ENCODE assay signal across 16 cellular contexts in genomic region chr1:209613351-209614150, GRCh38. TPM values are rescaled to one million over a fixed set of nuclear protein-coding genes. Genes with fewer than 3 reads are reported as not detected.
DNase-seq lines count a peak whose midpoint lies in the region; ATAC-seq and TF ChIP-seq lines count a peak whose summit lies in the region.
"Had no signal": no experiment of that assay in that cellular context is flagged by ENCODE, and none has a peak within 500 bp of the region (broad histone marks: within the 10 kb centered on the region; RNA-seq: fewer than 3 reads in every experiment).

No MANE protein-coding gene starts in this region.

- H3K27ac ChIP-seq in epithelial cell of prostate (peak overlapping the region; percentile 100), neuronal stem cell (replicated peaks; ENCODE audit: low read length) (no peak overlapping the region), transverse colon (no peak overlapping the region)
- H3K27ac ChIP-seq: HL-60, PC-9 had no signal

- no peak overlapping the region for H4K91ac ChIP-seq in neuronal stem cell (ENCODE audit: low read depth, low read length, poor library complexity)

- TF ChIP-seq POLR2A in transverse colon (IDR thresholded peaks at IDR 0.05), result no peak

- no peak overlapping the region for H2BK15ac ChIP-seq in neuronal stem cell (ENCODE audit: low read length)

- H3K4me3 ChIP-seq in neuronal stem cell (ENCODE audit: low read length in 2 of 2) (no peak overlapping the region), transverse colon (no peak overlapping the region)
- H3K4me3 ChIP-seq: PC-9 had no signal

- intact Hi-C loops in transverse colon (cut with DNase I; ENCODE audit: low total_unique reads), result no loop called here

- H2BK12ac ChIP-seq in neuronal stem cell (ENCODE audit: low read length), result no peak overlapping the region

- H3K9ac ChIP-seq in neuronal stem cell (ENCODE audit: low read depth, low read length, poor library complexity), result no peak overlapping the region

- no peak overlapping the region for H3K4me2 ChIP-seq in neuronal stem cell (ENCODE audit: insufficient read depth, low read length, poor library complexity, severe bottlenecking)
- H3K4me2 ChIP-seq: PC-9 had no signal

- no peaks in the 10 kb centered on the region for H3K27me3 ChIP-seq in neuronal stem cell (ENCODE audit: control insufficient read depth in 3 of 3, insufficient read depth in 3 of 3, low read depth in 1 of 3, low read length in 3 of 3)
- H3K27me3 ChIP-seq in transverse colon, result no peaks in the 10 kb centered on the region

- peaks cover 0 to 4% of the 10 kb centered on the region in 2 donors for H3K36me3 ChIP-seq in neuronal stem cell (replicated peaks in 1 of 2; ENCODE audit: control insufficient read depth in 2 of 2, insufficient read depth in 2 of 2, low read length in 2 of 2)
- no peaks in the 10 kb centered on the region for H3K36me3 ChIP-seq in transverse colon

- DNase-seq in GM13976 (ENCODE audit: low spot score), result peak; percentile 7
- peak; percentile 97 for DNase-seq in NCI-H82 (lab: John Stamatoyannopoulos, UW)
- no peak for DNase-seq in epithelial cell of prostate (ENCODE audit: low read depth, low spot score)
- no peak for DNase-seq in neuronal stem cell (ENCODE audit: low spot score)
- DNase-seq in foreskin melanocyte, result no peak
- no peak for DNase-seq in transverse colon
- DNase-seq: H9, NCI-H1417, NCI-H187 treated with DMSO at 0.1 percent for 48 hours, NCI-H748 treated with DMSO at 0.1 percent for 48 hours, PC-9 had no signal

- no peak for ATAC-seq in GM19467 (IDR thresholded peaks at IDR 0.05; ENCODE audit: unreplicated experiment)

- H3K14ac ChIP-seq in neuronal stem cell (ENCODE audit: low read length), result no peak overlapping the region

- no peak for TF ChIP-seq EP300 in transverse colon (IDR thresholded peaks at IDR 0.05; ENCODE audit: low read depth)

- no peak overlapping the region for H3K23ac ChIP-seq in neuronal stem cell (ENCODE audit: low read depth, low read length, poor library complexity)

- H3K4me1 ChIP-seq in neuronal stem cell (ENCODE audit: control insufficient read depth in 2 of 2, insufficient read depth in 1 of 2, low read depth in 1 of 2, low read length in 2 of 2) (peaks cover 0 to 3% of the 10 kb centered on the region in 2 donors), transverse colon (peaks cover 0 to under 1% (median 0%) of the 10 kb centered on the region in 4 donors)

- peak overlapping the region; percentile 22 for H3K18ac ChIP-seq in neuronal stem cell (ENCODE audit: low read length)

- TF ChIP-seq CTCF in GM13976 (IDR thresholded peaks at IDR 0.05; ENCODE audit: borderline replicate concordance, control extremely low read depth, extremely low read depth, insufficient read depth, missing control alignments) (no peak), transverse colon (IDR thresholded peaks at IDR 0.05) (no peak)

- no peak overlapping the region for H2AK5ac ChIP-seq in neuronal stem cell (ENCODE audit: low read depth, low read length)

- H3K79me1 ChIP-seq in neuronal stem cell (ENCODE audit: low read depth, low read length), result peaks cover 2% of the 10 kb centered on the region

- H4K8ac ChIP-seq in neuronal stem cell (ENCODE audit: low read depth, low read length), result no peak overlapping the region

- H2BK120ac ChIP-seq in neuronal stem cell (ENCODE audit: low read depth, low read length), result no peak overlapping the region

- in situ Hi-C loops in GM13976 (cut with MboI; ENCODE audit: low sequenced_read_pairs, unreplicated experiment), result no loop called here
- in situ Hi-C loops in transverse colon (cut with MboI; ENCODE audit: low pct_ligation_motif_present in 1 of 4, low pct_unique_long_range_greater_than_20kb in 1 of 4, low sequenced_read_pairs in 3 of 4), result no loop called here

- no peak overlapping the region for H2BK5ac ChIP-seq in neuronal stem cell (ENCODE audit: low read length)

- no peak overlapping the region for H2AFZ ChIP-seq in neuronal stem cell (ENCODE audit: low read length)
- H2AFZ ChIP-seq: PC-9 had no signal

- WGBS in neuronal stem cell (ENCODE audit: extremely low coverage in 2 of 2, insufficient read length in 2 of 2, insufficient replicate concordance in 1 of 2), 2 donors, result no CpG with 5 or more reads among the region's 5 CpGs
- WGBS in transverse colon (ENCODE audit: low coverage in 1 of 2), 2 donors, result 60 to 74% methylated on average over 2 to 5 of the region's 5 CpGs

- H3K4ac ChIP-seq in neuronal stem cell (ENCODE audit: low read length), result no peak overlapping the region

- H3K9me3 ChIP-seq in neuronal stem cell (replicated peaks in 1 of 2; ENCODE audit: control insufficient read depth in 2 of 2, insufficient read depth in 1 of 2, low read depth in 1 of 2, low read length in 2 of 2) (no peaks in the 10 kb centered on the region), transverse colon (no peaks in the 10 kb centered on the region)

RNA-seq across cellular contexts. Expression of gene CAMK1G, which starts 30.0 kb away (rescaled TPM):
- 4.6 TPM for polyA plus RNA-seq in neuronal stem cell (2013, experiment 1 of 2)
- 4.4 TPM for polyA plus RNA-seq in neuronal stem cell (2013, experiment 2 of 2)
- total RNA-seq in transverse colon, result not detected
- total RNA-seq: LHCN-M2, PC-9, SK-MEL-5 had no signal
- polyA plus RNA-seq: CD14-positive monocyte had no signal

RNA-seq across cellular contexts. Expression of gene LAMB3, which starts 38.7 kb away (rescaled TPM):
- 0.15 TPM for polyA plus RNA-seq in neuronal stem cell (2013, experiment 1 of 2)
- 0.11 TPM for polyA plus RNA-seq in neuronal stem cell (2013, experiment 2 of 2)
- 100 to 1,000 TPM in 3 of 4 donors, 10 to 100 TPM in 1; 47.2 to 147 (median 126) TPM for total RNA-seq in transverse colon

Comparison
In these comparisons a context has a peak if more than half of its experiments do, and no peak if none do; other contexts are left out.
1. DNase-seq: peak in GM13976 (single experiment) and NCI-H82 (single experiment); none in epithelial cell of prostate (single experiment), neuronal stem cell (single experiment), foreskin melanocyte (single experiment) and transverse colon (single experiment).